In genomic region chr6:36625161-36625919, GRCh38 we compare ENCODE assay signal across 10 cellular contexts. TPM values are rescaled to one million over a fixed set of nuclear protein-coding genes. Genes with fewer than 3 reads are reported as not detected.
A peak's percentile ranks its signal among the peaks of the same experiment; 100 is the strongest.
DNase-seq lines count a peak whose midpoint lies in the region; ATAC-seq, FAIRE-seq and TF ChIP-seq lines count a peak whose summit lies in the region.
"Had no signal": no experiment of that assay in that cellular context is flagged by ENCODE, and none has a peak within 500 bp of the region (broad histone marks: within the 10 kb centered on the region; RNA-seq: fewer than 3 reads in every experiment).

No MANE protein-coding gene starts in this region.

- DNase-seq in NCI-H187 (lab: John Stamatoyannopoulos, UW) (peak; percentile 24 to 30), choroid plexus epithelial cell (ENCODE audit: low read depth) (peak; percentile 74), osteoblast (ENCODE audit: insufficient read length, low spot score, missing footprints) (peak; percentile 96), HTR-8/SVneo (ENCODE audit: insufficient read length, low spot score) (no peak), SKM-1 treated with dmso at 0.1 percent for 144 hours (lab: John Stamatoyannopoulos, UW; ENCODE audit: unreplicated experiment) (no peak), foreskin melanocyte (no peak)
- DNase-seq: central memory CD4-positive, alpha-beta T cell had no signal

- H3K27ac ChIP-seq in BLaER1 treated with 17β-estradiol and CSF1 and Interleukin-3, amounts not matched to agents 10 nM and 100 nM = peak overlapping the region in 10 of 11 experiments; percentile 12 to 85 (median 78); a peak in 20 of 22 replicates
- H3K27ac ChIP-seq in osteoblast (ENCODE audit: low read depth, low read length) = peak overlapping the region; percentile 38

- H3K4me1 ChIP-seq in BLaER1 treated with 17β-estradiol and CSF1 and Interleukin-3, amounts not matched to agents 10 nM and 100 nM = peaks cover 96 to 100% (median 99%) of the 10 kb centered on the region in 10 experiments
- H3K4me1 ChIP-seq in osteoblast (ENCODE audit: insufficient read depth, low read length) = peaks cover 26% of the 10 kb centered on the region

- H3K4me3 ChIP-seq in BLaER1 treated with 17β-estradiol and CSF1 and Interleukin-3, amounts not matched to agents 10 nM and 100 nM = peak overlapping the region in 2 of 10 experiments; percentile 11 to 13; a peak in 6 of 20 replicates
- H3K4me3 ChIP-seq in choroid plexus epithelial cell (ENCODE audit: low read depth, low read length) (no peak overlapping the region), osteoblast (ENCODE audit: insufficient read depth, low read length) (peak overlapping the region; percentile 10)

- H2AFZ ChIP-seq in osteoblast (ENCODE audit: low read length) = peak overlapping the region; percentile 16

- no peaks in the 10 kb centered on the region for H3K36me3 ChIP-seq in BLaER1 treated with 17β-estradiol and CSF1 and Interleukin-3, amounts not matched to agents 10 nM and 100 nM
- H3K36me3 ChIP-seq in osteoblast (ENCODE audit: insufficient read depth, low read length) = no peaks in the 10 kb centered on the region

- TF ChIP-seq CTCF in choroid plexus epithelial cell (conservative IDR thresholded peaks at IDR 0.05; ENCODE audit: low read depth, low read length) (no peak), osteoblast (IDR thresholded peaks at IDR 0.05; ENCODE audit: extremely low read depth, low read depth, low read length) (no peak)

- ATAC-seq in HG03097 (IDR thresholded peaks at IDR 0.05; ENCODE audit: low FRiP score, unreplicated experiment) = no peak

- H3K9ac ChIP-seq in BLaER1 treated with 17β-estradiol and CSF1 and Interleukin-3, amounts not matched to agents 10 nM and 100 nM = peak overlapping the region; percentile 2 to 71 (median 44); a peak in 18 of 22 replicates

- peaks cover 11% of the 10 kb centered on the region for H3K79me2 ChIP-seq in osteoblast (ENCODE audit: insufficient read depth, low read length)

- peaks cover 0 to 11% (median 0%) of the 10 kb centered on the region in 11 experiments; a peak in 4 of 22 replicates for H4K20me1 ChIP-seq in BLaER1 treated with 17β-estradiol and CSF1 and Interleukin-3, amounts not matched to agents 10 nM and 100 nM
- peaks cover 10% of the 10 kb centered on the region for H4K20me1 ChIP-seq in osteoblast (ENCODE audit: insufficient read depth, low read length)

- H3K4me2 ChIP-seq in BLaER1 treated with 17β-estradiol and CSF1 and Interleukin-3, amounts not matched to agents 10 nM and 100 nM = peak overlapping the region; percentile 80 to 99 (median 94)
- H3K4me2 ChIP-seq in osteoblast (ENCODE audit: insufficient read depth, low read length) = peak overlapping the region; percentile 62

- no peaks in the 10 kb centered on the region for H3K9me3 ChIP-seq in BLaER1 treated with 17β-estradiol and CSF1 and Interleukin-3, amounts not matched to agents 10 nM and 100 nM (replicated peaks in 1 of 11)
- H3K9me3 ChIP-seq in osteoblast (ENCODE audit: low read depth, low read length) = no peaks in the 10 kb centered on the region

- no peak for FAIRE-seq in HTR-8/SVneo (lab: Jason Lieb, UNC)
- FAIRE-seq: H1 had no signal

- H3K27me3 ChIP-seq in BLaER1 treated with 17β-estradiol and CSF1 and Interleukin-3, amounts not matched to agents 10 nM and 100 nM = no peaks in the 10 kb centered on the region
- H3K27me3 ChIP-seq in osteoblast (ENCODE audit: insufficient read depth, low read length) = no peaks in the 10 kb centered on the region

RNA-seq across cellular contexts. Expression of gene SRSF3, which starts 31.2 kb away (rescaled TPM):
- total RNA-seq in osteoblast = 236 and 289 TPM in 2 replicates

RNA-seq across cellular contexts. Expression of gene CDKN1A, which starts 53.2 kb away (rescaled TPM):
- 456 and 461 TPM in 2 replicates for total RNA-seq in osteoblast

Comparison
In these comparisons a context has a peak if more than half of its experiments do, and no peak if none do; other contexts are left out.
1. DNase-seq: peak in NCI-H187 (2 of 2), choroid plexus epithelial cell (single experiment) and osteoblast (single experiment); none in HTR-8/SVneo (single experiment), SKM-1 treated with dmso at 0.1 percent for 144 hours (single experiment) and foreskin melanocyte (single experiment).